Comparison of ENCODE assay signal across 8 cellular contexts in genomic region chr2:28751102-28751955, GRCh38. TPM values are rescaled to one million over a fixed set of nuclear protein-coding genes. Genes with fewer than 3 reads are reported as not detected.
DNase-seq lines count a peak whose midpoint lies in the region; ATAC-seq, FAIRE-seq and TF ChIP-seq lines count a peak whose summit lies in the region.

PPP1CB (plus strand) TSS chr2:28751830; CDS start chr2:28752125, 295 bp downstream.

- peaks cover 31% of the 10 kb centered on the region for H3K4me1 Mint-ChIP-seq in Caco-2 (ENCODE audit: low read depth, unreplicated experiment)

- peak within 1 kb of the TSS; percentile 97 for H3K27ac ChIP-seq in H1 (ENCODE audit: low read depth, low read length)

- no peak within 1 kb of the TSS for H3K14ac ChIP-seq in H1 (ENCODE audit: insufficient read length)

- peak within 1 kb of the TSS; percentile 72 for H3K56ac ChIP-seq in H1 (replicated peaks; ENCODE audit: insufficient read length, low read depth, low read length)

- peak within 1 kb of the TSS; percentile 66 for H3K4ac ChIP-seq in H1 (replicated peaks; ENCODE audit: insufficient read length, low read depth, low read length)

- H3K23me2 ChIP-seq in H1 (ENCODE audit: low read depth, low read length) = peaks cover 4% of the 10 kb centered on the region; the same call in 1 of the 2 replicates

- H3K4me3 ChIP-seq in Caco-2 (ENCODE audit: low read depth, low read length) = peak within 1 kb of the TSS; percentile 89
- H3K4me3 ChIP-seq in H1 (ENCODE audit: extremely low read depth in 1 of 4, insufficient read depth in 2 of 4, low read depth in 3 of 4, low read length in 4 of 4) = peak within 1 kb of the TSS; percentile 84 to 96 (median 91)

- peaks cover 37% of the 10 kb centered on the region for H3K36me3 Mint-ChIP-seq in Caco-2 (ENCODE audit: insufficient read depth, unreplicated experiment)

- H3K18ac ChIP-seq in H1 (ENCODE audit: extremely low read depth, low read length) = peak within 1 kb of the TSS; percentile 94

- peak within 1 kb of the TSS; percentile 97 for H3K4me3 Mint-ChIP-seq in Caco-2 (ENCODE audit: unreplicated experiment)

- peak in 1 of 2 experiments; percentile 1; a peak in 1 of 4 replicates for TF ChIP-seq RAD21 in H1 (IDR thresholded peaks at IDR 0.05 in 1 of 2, conservative IDR thresholded peaks at IDR 0.05 in 1 of 2; ENCODE audit: low read depth in 2 of 2, low read length in 2 of 2)

- H2BK5ac ChIP-seq in H1 (ENCODE audit: low read depth, low read length) = peak within 1 kb of the TSS; percentile 92

- no peaks in the 10 kb centered on the region for H3K9me3 Mint-ChIP-seq in Caco-2 (ENCODE audit: unreplicated experiment)

- H2AK5ac ChIP-seq in H1 (ENCODE audit: low read depth, low read length) = peak within 1 kb of the TSS; percentile 87

- peak; percentile 92 for FAIRE-seq in HTR-8/SVneo (lab: Jason Lieb, UNC)
- no peak for FAIRE-seq in H1 (lab: Jason Lieb, UNC)

- H3K27me3 Mint-ChIP-seq in Caco-2 (ENCODE audit: insufficient read depth, unreplicated experiment) = no peaks in the 10 kb centered on the region

- peak within 1 kb of the TSS; percentile 99 for H3K27ac Mint-ChIP-seq in Caco-2 (ENCODE audit: unreplicated experiment)

- peak within 1 kb of the TSS; percentile 83 for H4K5ac ChIP-seq in H1 (ENCODE audit: insufficient read length, low read depth, low read length)

- TF ChIP-seq POLR2A in H1 (IDR thresholded peaks at IDR 0.05; ENCODE audit: control extremely low read depth in 1 of 2, low read depth in 2 of 2, low read length in 2 of 2) = peak in 1 of 2 experiments; percentile 80; a peak in 2 of 3 replicates

- peak within 1 kb of the TSS; percentile 39; the same call in 1 of the 2 replicates for H2BK12ac ChIP-seq in H1 (ENCODE audit: low read depth, low read length)

- TSS peak; percentile 87 for BruUV-seq in Caco-2 (replicated peaks; lab: Mats Ljungman, UMichigan)

- peak within 1 kb of the TSS; percentile 91 to 99 (median 96) for H3K9ac ChIP-seq in H1 (replicated peaks in 1 of 4; ENCODE audit: extremely low read depth in 1 of 4, low read depth in 3 of 4, low read length in 3 of 4)

- peaks cover 6 to 8% of the 10 kb centered on the region in 2 experiments for H4K20me1 ChIP-seq in H1 (replicated peaks in 1 of 2; ENCODE audit: control insufficient read depth in 1 of 2, insufficient read depth in 2 of 2, low read length in 2 of 2)

- DNase-seq in Caco-2 = peak; percentile 96 to 97
- peak; percentile 93 for DNase-seq in HTR-8/SVneo (ENCODE audit: insufficient read length, low spot score)
- DNase-seq in NOMO-1 treated with DMSO at 0.1 percent for 48 hours (lab: John Stamatoyannopoulos, UW; ENCODE audit: unreplicated experiment) = peak; percentile 96
- peak; percentile 68 to 94 (median 85) for DNase-seq in activated CD8-positive, alpha-beta memory T cell treated with anti-CD3 and anti-CD28 coated beads for 48 hours (ENCODE audit: low read depth in 2 of 3, low spot score in 2 of 3)
- DNase-seq in H1 (ENCODE audit: low read depth in 1 of 2, low spot score in 2 of 2) = peak; percentile 59 to 91
- DNase-seq in mesenteric fat pad (ENCODE audit: low spot score) = peak; percentile 99
- DNase-seq in stimulated activated CD8-positive, alpha-beta memory T cell treated with anti-CD3 and anti-CD28 coated beads, Interleukin-15, amount 100 ng/mL, for 24 hours (ENCODE audit: low read depth) = peak; percentile 91

- peak in 1 of 2 experiments; percentile 43 for TF ChIP-seq CTCF in Caco-2 (IDR thresholded peaks at IDR 0.05; ENCODE audit: insufficient read depth in 1 of 2, low read depth in 1 of 2, low read length in 1 of 2, severe bottlenecking in 1 of 2, unreplicated experiment in 1 of 2)
- TF ChIP-seq CTCF in H1 (IDR thresholded peaks at IDR 0.05; ENCODE audit: control extremely low read depth in 1 of 3, insufficient read depth in 1 of 3, low read depth in 1 of 3, low read length in 3 of 3) = peak in 2 of 3 experiments; percentile 8 to 10; a peak in 2 of 4 replicates

- H3K36me3 ChIP-seq in Caco-2 (ENCODE audit: control insufficient read depth, insufficient read depth, low read length) (no peaks in the 10 kb centered on the region), H1 (ENCODE audit: control insufficient read depth in 2 of 4, insufficient read depth in 4 of 4, low read length in 3 of 4) (no peaks in the 10 kb centered on the region)

- H3K79me1 ChIP-seq in H1 (ENCODE audit: low read depth, low read length) = peaks cover under 1% of the 10 kb centered on the region; the same call in 1 of the 2 replicates

- H3K79me2 ChIP-seq in H1 (ENCODE audit: control insufficient read depth in 1 of 2, insufficient read depth in 2 of 2, low read length in 2 of 2) = peaks cover 20 to 45% of the 10 kb centered on the region in 2 experiments

- peak; percentile 73 for ATAC-seq in GM21367 (IDR thresholded peaks at IDR 0.05; ENCODE audit: unreplicated experiment)

- intact Hi-C loops in Caco-2 (cut with micrococcal nuclease; ENCODE audit: unreplicated experiment) = loop anchor here (1.0 to 10.0 kb wide), 5 partner anchors 35 to 357 kb away; partner anchors contain the start of gene FOSL2

- H3K27me3 ChIP-seq in Caco-2 (replicated peaks; ENCODE audit: control insufficient read depth, insufficient read depth, low read length) = no peaks in the 10 kb centered on the region
- no peaks in the 10 kb centered on the region for H3K27me3 ChIP-seq in H1 (replicated peaks in 1 of 4; ENCODE audit: control insufficient read depth in 3 of 4, extremely low read depth in 1 of 4, insufficient read depth in 3 of 4, low read length in 3 of 4)

- H3K9me3 ChIP-seq in Caco-2 = no peaks in the 10 kb centered on the region
- H3K9me3 ChIP-seq in H1 (ENCODE audit: insufficient read depth in 2 of 2, low read depth in 1 of 2, low read length in 1 of 2) = no peaks in the 10 kb centered on the region

- H3K4me2 ChIP-seq in H1 (ENCODE audit: insufficient read depth in 1 of 2, low read depth in 2 of 2, low read length in 2 of 2) = peak within 1 kb of the TSS; percentile 77 to 90

- H3K23ac ChIP-seq in H1 (ENCODE audit: insufficient read length) = no peak within 1 kb of the TSS

- H4K8ac ChIP-seq in H1 (ENCODE audit: extremely low read depth, insufficient read depth, low read length) = peak within 1 kb of the TSS; percentile 98

- no peak within 1 kb of the TSS for H2BK120ac ChIP-seq in H1 (replicated peaks; ENCODE audit: low read depth, low read length)

- no peak within 1 kb of the TSS for H2BK20ac ChIP-seq in H1 (ENCODE audit: low read length)

- H3K4me1 ChIP-seq in Caco-2 (peaks cover 15% of the 10 kb centered on the region), H1 (replicated peaks in 1 of 4; ENCODE audit: control insufficient read depth in 3 of 4, insufficient read depth in 4 of 4, low read length in 3 of 4) (peaks cover 3 to 8% (median 4%) of the 10 kb centered on the region in 4 experiments; a peak in 5 of 7 replicates)

- WGBS in H1 (ENCODE audit: extremely low coverage in 1 of 2, insufficient coverage in 1 of 2, insufficient read length in 1 of 2, insufficient replicate concordance in 2 of 2, low coverage in 1 of 2, low lambda C conversion rate in 2 of 2, missing lambda C conversion rate in 1 of 2), 2 experiments = 6% methylated on average over 63 of the region's 86 CpGs; no CpG with 5 or more reads in 1 of the 2 experiments

- CTCF ChIA-PET in Caco-2 (lab: Charles Lee) = interaction anchor here (0.6 to 2.3 kb wide), 10 partner anchors 10 to 1068 kb away, joined by 3 to 40 read pairs (median 4); no protein-coding TSS in a partner anchor
- CTCF ChIA-PET in H1 (lab: Charles Lee; ENCODE audit: partially characterized antibody) = interaction anchor here (0.5 to 7.1 kb wide), 5 partner anchors 20 to 172 kb away, joined by 3 to 32 read pairs (median 3); no protein-coding TSS in a partner anchor

- POLR2A ChIA-PET in Caco-2 (lab: Charles Lee) = interaction anchor here (0.6 to 1.7 kb wide), 18 partner anchors 8 to 1341 kb away, joined by 3 to 19 read pairs (median 4); partner anchors contain the start of genes TRMT61B and WDR43
- POLR2A ChIA-PET in H1 (lab: Charles Lee; ENCODE audit: partially characterized antibody) = interaction anchor here (0.9 to 2.2 kb wide), 22 partner anchors 8 to 185 kb away, joined by 3 to 15 read pairs (median 5); partner anchors contain the start of gene TRMT61B

- H2BK15ac ChIP-seq in H1 (ENCODE audit: low read length) = no peak within 1 kb of the TSS; the same call in 1 of the 2 replicates

- TF ChIP-seq EP300 in H1 (IDR thresholded peaks at IDR 0.05; ENCODE audit: borderline replicate concordance in 1 of 2, low read depth in 2 of 2, low read length in 2 of 2) = 0 out of 3 replicates have a peak, but pooled peaks of 1 of the 2 experiments have one; percentile 30

- H4K91ac ChIP-seq in H1 (replicated peaks; ENCODE audit: insufficient read length, low read length) = peak within 1 kb of the TSS; percentile 94

- H2AFZ ChIP-seq in H1 (ENCODE audit: low read length) = peak within 1 kb of the TSS; percentile 87; the same call in 1 of the 2 replicates

TF ChIP-seq in H1, 55 proteins besides CTCF, POLR2A, EP300 and RAD21 (continues in another document):
- TF ChIP-seq TEAD4 (IDR thresholded peaks at IDR 0.05; ENCODE audit: low read depth, low read length) (peak; percentile 8; the same call in 1 of the 2 replicates), E2F6 (IDR thresholded peaks at IDR 0.05) (peak; percentile 49), CTBP2 (IDR thresholded peaks at IDR 0.05; ENCODE audit: borderline replicate concordance, insufficient read depth, insufficient read length, low read length) (no peak), ATF3 (IDR thresholded peaks at IDR 0.05; ENCODE audit: insufficient read depth, low read depth, low read length) (no peak), SUZ12 (IDR thresholded peaks at IDR 0.05; ENCODE audit: low read length) (peak; percentile 43; the same call in 1 of the 2 replicates)

RNA-seq across cellular contexts. Expression of gene PPP1CB, which starts in this region (rescaled TPM):
- total RNA-seq in Caco-2 (2022) (185 and 190 TPM in 2 replicates), mesenteric fat pad (201 TPM)
- total RNA-seq in H1 (2021; fragmentation: NEBNext Ultra II Directional; extraction: Animal tissue kit (Norgen Biotek cat#: 25700)) = 158 and 165 TPM in 2 replicates
- polyA plus RNA-seq in H1 (2011; rRNA removed) = 15.5 and 30.7 TPM in 2 replicates
- polyA plus RNA-seq in H1 (2011; cell fraction: cytosol; rRNA removed) = 39.4 TPM
- 15.2 TPM for polyA plus RNA-seq in H1 (2011; cell fraction: nucleus; rRNA removed)
- polyA plus RNA-seq in H1 (2012, experiment 1 of 2) = 52.1 to 65.4 TPM (median 59.4 TPM) in 4 replicates
- 6.3 TPM for polyA plus RNA-seq in H1 (2012, experiment 2 of 2)
- 49.2 TPM for polyA plus RNA-seq in H1 (2013, experiment 1 of 2)
- 45.6 TPM for polyA plus RNA-seq in H1 (2013, experiment 2 of 2)
- 56.7 and 80.9 TPM in 2 replicates for polyA minus RNA-seq in H1 (2011; rRNA and poly(A)+ RNA removed)
- polyA minus RNA-seq in H1 (2011; cell fraction: cytosol; rRNA and poly(A)+ RNA removed) = 131 TPM
- 41.1 TPM for polyA minus RNA-seq in H1 (2011; cell fraction: nucleus; rRNA and poly(A)+ RNA removed)

Comparison
In these comparisons a context has a peak if more than half of its experiments do, and no peak if none do; other contexts are left out.
1. Peak in every context shown above with its lines: DNase-seq, ATAC-seq, H3K4me3 ChIP-seq and H3K27ac ChIP-seq.